In genomic region chr12:40946612-40947194, GRCh38 we compare ENCODE assay signal across 10 cellular contexts.
A peak's percentile ranks its signal among the peaks of the same experiment; 100 is the strongest.
DNase-seq lines count a peak whose midpoint lies in the region; ATAC-seq, FAIRE-seq and TF ChIP-seq lines count a peak whose summit lies in the region.
"Had no signal": no experiment of that assay in that cellular context is flagged by ENCODE, and none has a peak within 500 bp of the region (broad histone marks: within the 10 kb centered on the region; RNA-seq: fewer than 3 reads in every experiment).

No MANE protein-coding gene starts in this region.

- no peaks in the 10 kb centered on the region for H3K27me3 Mint-ChIP-seq in nephron (ENCODE audit: low read depth)
- no peaks in the 10 kb centered on the region for H3K27me3 Mint-ChIP-seq in activated CD4-positive, alpha-beta memory T cell treated with anti-CD3 and anti-CD28 coated beads, Interleukin-2, amount 10 ng/mL, durations not matched to agents 7 days and 5 days
- H3K27me3 Mint-ChIP-seq: dendritic cell treated with granulocyte-macrophage colony-stimulating factor and Interleukin-4, amounts not matched to agents 40 ng/mL and 50 ng/mL, for 4 days; stimulated activated naive CD8-positive, alpha-beta T cell treated with anti-CD3 and anti-CD28 coated beads, Interleukin-15, Interleukin-2, amounts not matched to agents 100 ng/mL and 50 ng/mL, for 24 hours had no signal

- no peaks in the 10 kb centered on the region for H3K27me3 ChIP-seq in colonic mucosa

- no peaks in the 10 kb centered on the region for H3K4me1 Mint-ChIP-seq in nephron
- H3K4me1 Mint-ChIP-seq in activated CD4-positive, alpha-beta memory T cell treated with anti-CD3 and anti-CD28 coated beads, Interleukin-2, amount 10 ng/mL, durations not matched to agents 7 days and 5 days: no peaks in the 10 kb centered on the region

- no peaks in the 10 kb centered on the region for H3K36me3 ChIP-seq in colonic mucosa

- intact Hi-C loops in colonic mucosa (cut with DNase I): no loop called here

- H3K9me3 ChIP-seq in colonic mucosa: no peaks in the 10 kb centered on the region

- H3K4me1 ChIP-seq in colonic mucosa: no peaks in the 10 kb centered on the region

- ATAC-seq in HG02973 (IDR thresholded peaks at IDR 0.05; ENCODE audit: unreplicated experiment): no peak

- no peaks in the 10 kb centered on the region for H3K9me3 Mint-ChIP-seq in nephron
- no peaks in the 10 kb centered on the region for H3K9me3 Mint-ChIP-seq in activated CD4-positive, alpha-beta memory T cell treated with anti-CD3 and anti-CD28 coated beads, Interleukin-2, amount 10 ng/mL, durations not matched to agents 7 days and 5 days
- H3K9me3 Mint-ChIP-seq: dendritic cell treated with granulocyte-macrophage colony-stimulating factor and Interleukin-4, amounts not matched to agents 40 ng/mL and 50 ng/mL, for 4 days; stimulated activated naive CD8-positive, alpha-beta T cell treated with anti-CD3 and anti-CD28 coated beads, Interleukin-15, Interleukin-2, amounts not matched to agents 100 ng/mL and 50 ng/mL, for 24 hours had no signal

- CTCF ChIA-PET in activated CD4-positive, alpha-beta memory T cell treated with anti-CD3 and anti-CD28 coated beads, Interleukin-2, amount 10 ng/mL, durations not matched to agents 7 days and 5 days (lab: Charles Lee): interaction anchor here (1.0 to 2.0 kb wide), 5 partner anchors 8 to 1079 kb away, joined by 3 to 7 read pairs (median 4); no protein-coding TSS in a partner anchor

- H3K27ac ChIP-seq in colonic mucosa: no peak overlapping the region

- POLR2A ChIA-PET in activated CD4-positive, alpha-beta memory T cell treated with anti-CD3 and anti-CD28 coated beads, Interleukin-2, amount 10 ng/mL, durations not matched to agents 7 days and 5 days (lab: Charles Lee): no interaction called here

- peak; percentile 47 for DNase-seq in AG20443 (ENCODE audit: low spot score)
- no peak for DNase-seq in GM19239 (ENCODE audit: insufficient read length, low spot score)
- peak; percentile 9 to 61 for DNase-seq in NCI-H446 (lab: John Stamatoyannopoulos, UW)
- no peak for DNase-seq in colonic mucosa
- DNase-seq in T1000 (lab: John Stamatoyannopoulos, UW): no peak
- no peak for DNase-seq in activated CD4-positive, alpha-beta memory T cell treated with anti-CD3 and anti-CD28 coated beads, Interleukin-2, amount 10 ng/mL, durations not matched to agents 7 days and 5 days

- H3K4me3 ChIP-seq in colonic mucosa: no peak overlapping the region

- no peak overlapping the region for H3K4me3 Mint-ChIP-seq in nephron
- no peak overlapping the region for H3K4me3 Mint-ChIP-seq in activated CD4-positive, alpha-beta memory T cell treated with anti-CD3 and anti-CD28 coated beads, Interleukin-2, amount 10 ng/mL, durations not matched to agents 7 days and 5 days
- H3K4me3 Mint-ChIP-seq: dendritic cell treated with granulocyte-macrophage colony-stimulating factor and Interleukin-4, amounts not matched to agents 40 ng/mL and 50 ng/mL, for 4 days; stimulated activated naive CD8-positive, alpha-beta T cell treated with anti-CD3 and anti-CD28 coated beads, Interleukin-15, Interleukin-2, amounts not matched to agents 100 ng/mL and 50 ng/mL, for 24 hours had no signal

- H3K9ac ChIP-seq in colonic mucosa (ENCODE audit: low read depth in 2 of 2, low read length in 2 of 2): no peak overlapping the region

- H3K27ac Mint-ChIP-seq in nephron: no peak overlapping the region
- H3K27ac Mint-ChIP-seq in activated CD4-positive, alpha-beta memory T cell treated with anti-CD3 and anti-CD28 coated beads, Interleukin-2, amount 10 ng/mL, durations not matched to agents 7 days and 5 days: no peak overlapping the region
- H3K27ac Mint-ChIP-seq: dendritic cell treated with granulocyte-macrophage colony-stimulating factor and Interleukin-4, amounts not matched to agents 40 ng/mL and 50 ng/mL, for 4 days; stimulated activated naive CD8-positive, alpha-beta T cell treated with anti-CD3 and anti-CD28 coated beads, Interleukin-15, Interleukin-2, amounts not matched to agents 100 ng/mL and 50 ng/mL, for 24 hours had no signal

- TF ChIP-seq CTCF in colonic mucosa (IDR thresholded peaks at IDR 0.05) (peak; percentile 39), nephron (IDR thresholded peaks at IDR 0.05; ENCODE audit: unreplicated experiment in 3 of 3) (peak; percentile 55 to 85 (median 64))

- FAIRE-seq in GM19239 (lab: Jason Lieb, UNC): peak; percentile 44

- H3K36me3 Mint-ChIP-seq in nephron (ENCODE audit: low read depth): no peaks in the 10 kb centered on the region
- no peaks in the 10 kb centered on the region for H3K36me3 Mint-ChIP-seq in activated CD4-positive, alpha-beta memory T cell treated with anti-CD3 and anti-CD28 coated beads, Interleukin-2, amount 10 ng/mL, durations not matched to agents 7 days and 5 days (ENCODE audit: low read depth)

Comparison
In these comparisons a context has a peak if more than half of its experiments do, and no peak if none do; other contexts are left out.
1. DNase-seq: peak in AG20443 (single experiment) and NCI-H446 (2 of 2); none in GM19239 (single experiment), colonic mucosa (single experiment), T1000 (single experiment) and activated CD4-positive, alpha-beta memory T cell treated with anti-CD3 and anti-CD28 coated beads, Interleukin-2, amount 10 ng/mL, durations not matched to agents 7 days and 5 days (single experiment).